In genomic region chr3:12984023-12984823, GRCh38 we compare ENCODE assay signal across 8 cellular contexts.
A peak's percentile ranks its signal among the peaks of the same experiment; 100 is the strongest.
DNase-seq lines count a peak whose midpoint lies in the region; ATAC-seq, FAIRE-seq and TF ChIP-seq lines count a peak whose summit lies in the region.

No MANE protein-coding gene starts in this region.

- ATAC-seq in GM21786 (IDR thresholded peaks at IDR 0.05; ENCODE audit: unreplicated experiment) (peak; percentile 39), mucosa of descending colon (peak; percentile 89), HG03196 (IDR thresholded peaks at IDR 0.05; ENCODE audit: unreplicated experiment) (no peak)
- peak; percentile 88 for ATAC-seq in stimulated activated naive CD8-positive, alpha-beta T cell treated with anti-CD3 and anti-CD28 coated beads, Interleukin-15, amount 100 ng/mL, for 72 hours

- H3K36me3 ChIP-seq in H1 (ENCODE audit: control insufficient read depth in 2 of 4, insufficient read depth in 4 of 4, low read length in 3 of 4): no peaks in the 10 kb centered on the region
- no peaks in the 10 kb centered on the region for H3K36me3 ChIP-seq in mucosa of descending colon (ENCODE audit: low read depth)

- DNase-seq in Caki2 (ENCODE audit: low read depth) (peak; percentile 31), NCI-H2107 treated with DMSO at 0.1 percent for 48 hours (lab: John Stamatoyannopoulos, UW; ENCODE audit: unreplicated experiment) (peak; percentile 7), H1 (ENCODE audit: low read depth in 1 of 2, low spot score in 2 of 2) (peak; percentile 43 to 84), mucosa of descending colon (peak in 2 of 3 donors; percentile 71 to 87)
- peak; percentile 56 for DNase-seq in activated CD4-positive, alpha-beta memory T cell treated with anti-CD3 and anti-CD28 coated beads, Interleukin-2, amount 10 ng/mL, durations not matched to agents 7 days and 5 days
- peak; percentile 49 to 58 for DNase-seq in stimulated activated naive CD8-positive, alpha-beta T cell treated with anti-CD3 and anti-CD28 coated beads, Interleukin-15, amount 100 ng/mL, for 72 hours

- H3K4me3 ChIP-seq in H1 (ENCODE audit: extremely low read depth in 1 of 4, insufficient read depth in 2 of 4, low read depth in 3 of 4, low read length in 4 of 4): no peak overlapping the region
- H3K4me3 ChIP-seq in mucosa of descending colon: no peak overlapping the region

- H4K8ac ChIP-seq in H1 (ENCODE audit: extremely low read depth, insufficient read depth, low read length): 0 out of 2 replicates have a peak overlapping the region, but pooled peaks have one; percentile 63

- peaks cover 16% of the 10 kb centered on the region for H3K36me3 Mint-ChIP-seq in activated CD4-positive, alpha-beta memory T cell treated with anti-CD3 and anti-CD28 coated beads, Interleukin-2, amount 10 ng/mL, durations not matched to agents 7 days and 5 days (ENCODE audit: low read depth)

- peak overlapping the region; percentile 34 for H4K5ac ChIP-seq in H1 (ENCODE audit: insufficient read length, low read depth, low read length)

- H3K4me1 ChIP-seq in H1 (replicated peaks in 1 of 4; ENCODE audit: control insufficient read depth in 3 of 4, insufficient read depth in 4 of 4, low read length in 3 of 4) (peaks cover 0 to 18% (median 13%) of the 10 kb centered on the region in 4 experiments; a peak in 6 of 7 replicates), mucosa of descending colon (ENCODE audit: low read depth) (no peaks in the 10 kb centered on the region)

- TF ChIP-seq CTCF in H1 (IDR thresholded peaks at IDR 0.05; ENCODE audit: control extremely low read depth in 1 of 3, insufficient read depth in 1 of 3, low read depth in 1 of 3, low read length in 3 of 3): peak; percentile 56 to 90 (median 79)
- TF ChIP-seq CTCF in mucosa of descending colon (IDR thresholded peaks at IDR 0.05): peak; percentile 55

- no peak overlapping the region for H2BK5ac ChIP-seq in H1 (ENCODE audit: low read depth, low read length)

- H3K9me3 ChIP-seq in H1 (ENCODE audit: insufficient read depth in 2 of 2, low read depth in 1 of 2, low read length in 1 of 2) (peaks cover 0 to 5% of the 10 kb centered on the region in 2 experiments; a peak in 2 of 4 replicates), mucosa of descending colon (no peaks in the 10 kb centered on the region)

- no peak overlapping the region; the same call in 1 of the 2 replicates for H2BK12ac ChIP-seq in H1 (ENCODE audit: low read depth, low read length)

- no peak overlapping the region for H2AFZ ChIP-seq in H1 (ENCODE audit: low read length)

- no peak overlapping the region for H3K23ac ChIP-seq in H1 (ENCODE audit: insufficient read length)

- no peaks in the 10 kb centered on the region for H3K27me3 ChIP-seq in H1 (replicated peaks in 1 of 4; ENCODE audit: control insufficient read depth in 3 of 4, extremely low read depth in 1 of 4, insufficient read depth in 3 of 4, low read length in 3 of 4)

- POLR2A ChIA-PET in activated CD4-positive, alpha-beta memory T cell treated with anti-CD3 and anti-CD28 coated beads, Interleukin-2, amount 10 ng/mL, durations not matched to agents 7 days and 5 days (lab: Charles Lee): no interaction called here
- POLR2A ChIA-PET in H1 (lab: Charles Lee; ENCODE audit: partially characterized antibody): interaction anchor here (2.4 kb wide), 1 partner anchor 18 kb away, joined by 6 read pairs; no protein-coding TSS in a partner anchor

- no peak overlapping the region for H2BK120ac ChIP-seq in H1 (replicated peaks; ENCODE audit: low read depth, low read length)

- in situ Hi-C loops in Caki2 (cut with HindIII; ENCODE audit: low pct_unique_long_range_greater_than_20kb, low sequenced_read_pairs): no loop called here

- H2AK5ac ChIP-seq in H1 (ENCODE audit: low read depth, low read length): no peak overlapping the region

- no peak overlapping the region for H2BK15ac ChIP-seq in H1 (ENCODE audit: low read length)

- H4K20me1 ChIP-seq in H1 (replicated peaks in 1 of 2; ENCODE audit: control insufficient read depth in 1 of 2, insufficient read depth in 2 of 2, low read length in 2 of 2): peaks cover 4 to 9% of the 10 kb centered on the region in 2 experiments

- peak overlapping the region; percentile 78 for H4K91ac ChIP-seq in H1 (replicated peaks; ENCODE audit: insufficient read length, low read length)

- WGBS in H1 (ENCODE audit: extremely low coverage in 1 of 2, insufficient coverage in 1 of 2, insufficient read length in 1 of 2, insufficient replicate concordance in 2 of 2, low coverage in 1 of 2, low lambda C conversion rate in 2 of 2, missing lambda C conversion rate in 1 of 2), 2 experiments: 51% methylated on average over 7 of the region's 7 CpGs; no CpG with 5 or more reads in 1 of the 2 experiments

- H3K27ac ChIP-seq in H1 (ENCODE audit: low read depth, low read length): no peak overlapping the region

- no peak overlapping the region for H3K56ac ChIP-seq in H1 (replicated peaks; ENCODE audit: insufficient read length, low read depth, low read length)

- H3K27ac Mint-ChIP-seq in activated CD4-positive, alpha-beta memory T cell treated with anti-CD3 and anti-CD28 coated beads, Interleukin-2, amount 10 ng/mL, durations not matched to agents 7 days and 5 days: no peak overlapping the region
- H3K27ac Mint-ChIP-seq in stimulated activated naive CD8-positive, alpha-beta T cell treated with anti-CD3 and anti-CD28 coated beads, Interleukin-15, amount 100 ng/mL, for 72 hours: no peak overlapping the region

- H3K4me3 Mint-ChIP-seq in activated CD4-positive, alpha-beta memory T cell treated with anti-CD3 and anti-CD28 coated beads, Interleukin-2, amount 10 ng/mL, durations not matched to agents 7 days and 5 days: no peak overlapping the region
- no peak overlapping the region for H3K4me3 Mint-ChIP-seq in stimulated activated naive CD8-positive, alpha-beta T cell treated with anti-CD3 and anti-CD28 coated beads, Interleukin-15, amount 100 ng/mL, for 72 hours

- no peak for TF ChIP-seq EP300 in H1 (IDR thresholded peaks at IDR 0.05; ENCODE audit: borderline replicate concordance in 1 of 2, low read depth in 2 of 2, low read length in 2 of 2)

- no peak for FAIRE-seq in H1 (lab: Jason Lieb, UNC)

- H3K4me2 ChIP-seq in H1 (ENCODE audit: insufficient read depth in 1 of 2, low read depth in 2 of 2, low read length in 2 of 2): no peak overlapping the region

- no peaks in the 10 kb centered on the region for H3K23me2 ChIP-seq in H1 (ENCODE audit: low read depth, low read length)

- H3K4ac ChIP-seq in H1 (replicated peaks; ENCODE audit: insufficient read length, low read depth, low read length): no peak overlapping the region

- peak; percentile 70 to 84 for TF ChIP-seq RAD21 in H1 (IDR thresholded peaks at IDR 0.05 in 1 of 2, conservative IDR thresholded peaks at IDR 0.05 in 1 of 2; ENCODE audit: low read depth in 2 of 2, low read length in 2 of 2)

- CTCF ChIA-PET in activated CD4-positive, alpha-beta memory T cell treated with anti-CD3 and anti-CD28 coated beads, Interleukin-2, amount 10 ng/mL, durations not matched to agents 7 days and 5 days (lab: Charles Lee): interaction anchor here (0.6 to 3.5 kb wide), 14 partner anchors 9 to 506 kb away, joined by 3 to 22 read pairs (median 3); no protein-coding TSS in a partner anchor
- CTCF ChIA-PET in H1 (lab: Charles Lee; ENCODE audit: partially characterized antibody): interaction anchor here (0.6 to 12.1 kb wide), 26 partner anchors 10 to 481 kb away, joined by 3 to 267 read pairs (median 7); no protein-coding TSS in a partner anchor

- H3K9ac ChIP-seq in H1 (replicated peaks in 1 of 4; ENCODE audit: extremely low read depth in 1 of 4, low read depth in 3 of 4, low read length in 3 of 4): no peak overlapping the region

- peaks cover 2% of the 10 kb centered on the region; the same call in 1 of the 2 replicates for H3K79me1 ChIP-seq in H1 (ENCODE audit: low read depth, low read length)

- H3K14ac ChIP-seq in H1 (ENCODE audit: insufficient read length): no peak overlapping the region

- H3K9me3 Mint-ChIP-seq in activated CD4-positive, alpha-beta memory T cell treated with anti-CD3 and anti-CD28 coated beads, Interleukin-2, amount 10 ng/mL, durations not matched to agents 7 days and 5 days: no peaks in the 10 kb centered on the region
- no peaks in the 10 kb centered on the region for H3K9me3 Mint-ChIP-seq in stimulated activated naive CD8-positive, alpha-beta T cell treated with anti-CD3 and anti-CD28 coated beads, Interleukin-15, amount 100 ng/mL, for 72 hours

- H3K27me3 Mint-ChIP-seq in activated CD4-positive, alpha-beta memory T cell treated with anti-CD3 and anti-CD28 coated beads, Interleukin-2, amount 10 ng/mL, durations not matched to agents 7 days and 5 days: no peaks in the 10 kb centered on the region
- no peaks in the 10 kb centered on the region for H3K27me3 Mint-ChIP-seq in stimulated activated naive CD8-positive, alpha-beta T cell treated with anti-CD3 and anti-CD28 coated beads, Interleukin-15, amount 100 ng/mL, for 72 hours

- no peaks in the 10 kb centered on the region for H3K79me2 ChIP-seq in H1 (ENCODE audit: control insufficient read depth in 1 of 2, insufficient read depth in 2 of 2, low read length in 2 of 2)

- H2BK20ac ChIP-seq in H1 (ENCODE audit: low read length): no peak overlapping the region

- H3K18ac ChIP-seq in H1 (ENCODE audit: extremely low read depth, low read length): no peak overlapping the region

- TF ChIP-seq POLR2A in H1 (IDR thresholded peaks at IDR 0.05; ENCODE audit: control extremely low read depth in 1 of 2, low read depth in 2 of 2, low read length in 2 of 2): no peak

- intact Hi-C loops in mucosa of descending colon (cut with DNase I, micrococcal nuclease): no loop called here

- H3K4me1 Mint-ChIP-seq in activated CD4-positive, alpha-beta memory T cell treated with anti-CD3 and anti-CD28 coated beads, Interleukin-2, amount 10 ng/mL, durations not matched to agents 7 days and 5 days: peaks cover 45% of the 10 kb centered on the region
- peaks cover 57% of the 10 kb centered on the region for H3K4me1 Mint-ChIP-seq in stimulated activated naive CD8-positive, alpha-beta T cell treated with anti-CD3 and anti-CD28 coated beads, Interleukin-15, amount 100 ng/mL, for 72 hours

TF ChIP-seq in H1, 55 proteins besides CTCF, POLR2A, EP300 and RAD21 (continues in another document):
- no peak for TF ChIP-seq E2F6 (IDR thresholded peaks at IDR 0.05)
- TF ChIP-seq SIRT6 (IDR thresholded peaks at IDR 0.05; ENCODE audit: low read length): no peak
- TF ChIP-seq EZH2 (IDR thresholded peaks at IDR 0.05; ENCODE audit: low read depth, low read length, severe bottlenecking): no peak
- no peak for TF ChIP-seq SUZ12 (IDR thresholded peaks at IDR 0.05; ENCODE audit: low read length)
- no peak for TF ChIP-seq RXRA (IDR thresholded peaks at IDR 0.05; ENCODE audit: insufficient read depth, low read depth, low read length)
- TF ChIP-seq GTF2F1 (IDR thresholded peaks at IDR 0.05; ENCODE audit: borderline replicate concordance, low read depth, low read length): no peak
- TF ChIP-seq POLR2AphosphoS5 (IDR thresholded peaks at IDR 0.05; ENCODE audit: low read depth, low read length): no peak

Comparison
In these comparisons a context has a peak if more than half of its experiments do, and no peak if none do; other contexts are left out.
1. DNase-seq: peak in every context shown above with its lines; median percentile 79 in mucosa of descending colon; 64 in H1; 56 in activated CD4-positive, alpha-beta memory T cell treated with anti-CD3 and anti-CD28 coated beads, Interleukin-2, amount 10 ng/mL, durations not matched to agents 7 days and 5 days; 54 in stimulated activated naive CD8-positive, alpha-beta T cell treated with anti-CD3 and anti-CD28 coated beads, Interleukin-15, amount 100 ng/mL, for 72 hours; 31 in Caki2; 7 in NCI-H2107 treated with DMSO at 0.1 percent for 48 hours.